ENCODE assay signal across 32 cellular contexts in genomic region chr18:64365106-64365505, GRCh38.
"Had no signal": no experiment of that assay in that cellular context is flagged by ENCODE, and none has a peak within 500 bp of the region (broad histone marks: within the 10 kb centered on the region; RNA-seq: fewer than 3 reads in every experiment).

No MANE protein-coding gene starts in this region.

- H3K4me3 ChIP-seq: adrenal gland, gastrocnemius medialis, pancreas, prostate gland, sigmoid colon, suprapubic skin, tibial artery, upper lobe of right lung had no signal

- H3K27me3 ChIP-seq: adrenal gland, gastrocnemius medialis, pancreas, sigmoid colon, suprapubic skin, tibial artery, upper lobe of right lung had no signal

- H3K9me3 ChIP-seq: adrenal gland, gastrocnemius medialis, pancreas, prostate gland, sigmoid colon, suprapubic skin, tibial artery, upper lobe of right lung had no signal

- H3K4me1 ChIP-seq: adrenal gland, gastrocnemius medialis, pancreas, prostate gland, sigmoid colon, suprapubic skin, tibial artery, upper lobe of right lung had no signal

- H3K27ac ChIP-seq: adrenal gland, epithelial cell of prostate, gastrocnemius medialis, pancreas, prostate gland, sigmoid colon, suprapubic skin, tibial artery, upper lobe of right lung had no signal

- H3K36me3 ChIP-seq: adrenal gland, gastrocnemius medialis, pancreas, prostate gland, sigmoid colon, suprapubic skin, tibial artery, upper lobe of right lung had no signal

- FAIRE-seq: kidney, pancreas, small intestine had no signal

- ATAC-seq: activated CD4-positive, alpha-beta T cell treated with anti-CD3 and anti-CD28 coated beads for 36 hours; gastrocnemius medialis; left colon; naive thymus-derived CD8-positive, alpha-beta T cell; pancreas; upper lobe of right lung had no signal

- DNase-seq: activated CD4-positive, alpha-beta T cell treated with anti-CD3 and anti-CD28 coated beads for 36 hours; activated CD4-positive, alpha-beta T cell treated with anti-CD3 and anti-CD28 coated beads, Interleukin-2, amount 50 U/mL, for 4 hours; activated CD4-positive, CD25-positive, alpha-beta regulatory T cell; activated effector memory CD4-positive, alpha-beta T cell treated with Interleukin-2 at 50 U/mL for 16 hours; activated naive CD4-positive, alpha-beta T cell treated with anti-CD3 and anti-CD28 coated beads for 36 hours; activated naive CD8-positive, alpha-beta T cell treated with anti-CD3 and anti-CD28 coated beads for 36 hours; activated T-cell treated with anti-CD3 and anti-CD28 coated beads for 4 hours; activated T-cell treated with anti-CD3 and anti-CD28 coated beads, Interleukin-2, amount 50 U/mL, for 72 hours; adrenal gland; aorta; cortex of kidney; effector CD4-positive, alpha-beta T cell; gastrocnemius medialis; head of caudate nucleus; hypothalamus; immature natural killer cell; kidney; left colon; naive thymus-derived CD8-positive, alpha-beta T cell; nucleus accumbens; pancreas; retina; sigmoid colon; small intestine; stimulated activated CD4-positive, alpha-beta T cell treated with anti-CD3 and anti-CD28 coated beads, Interleukin-4, amount 100 ng/mL, for 4 hours; stimulated activated CD8-positive, alpha-beta memory T cell treated with anti-CD3 and anti-CD28 coated beads, Interleukin-4, amount 100 ng/mL, for 48 hours; stimulated activated naive CD4-positive, alpha-beta T cell; tibial artery; upper lobe of right lung had no signal
